23 cellular contexts compared by ENCODE assay signal in the genomic region with DNA sequence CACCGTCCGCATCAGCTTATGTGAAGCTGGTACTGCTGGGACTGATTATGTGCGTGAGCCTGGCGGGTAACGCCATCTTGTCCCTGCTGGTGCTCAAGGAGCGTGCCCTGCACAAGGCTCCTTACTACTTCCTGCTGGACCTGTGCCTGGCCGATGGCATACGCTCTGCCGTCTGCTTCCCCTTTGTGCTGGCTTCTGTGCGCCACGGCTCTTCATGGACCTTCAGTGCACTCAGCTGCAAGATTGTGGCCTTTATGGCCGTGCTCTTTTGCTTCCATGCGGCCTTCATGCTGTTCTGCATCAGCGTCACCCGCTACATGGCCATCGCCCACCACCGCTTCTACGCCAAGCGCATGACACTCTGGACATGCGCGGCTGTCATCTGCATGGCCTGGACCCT. TPM values are rescaled to one million over a fixed set of nuclear protein-coding genes. Genes with fewer than 3 reads are reported as not detected.
"Had no signal": no experiment of that assay in that cellular context is flagged by ENCODE, and none has a peak within 500 bp of the region (broad histone marks: within the 10 kb centered on the region; RNA-seq: fewer than 3 reads in every experiment).

No MANE protein-coding gene starts in this region.

- H2AFZ ChIP-seq: hepatocyte had no signal

- H3K9me3 ChIP-seq: esophagus muscularis mucosa, gastroesophageal sphincter, heart left ventricle, left lung, lower lobe of right lung had no signal

- H3K4me2 ChIP-seq: hepatocyte had no signal

- H3K27me3 ChIP-seq: esophagus muscularis mucosa, foreskin keratinocyte, gastroesophageal sphincter, hepatocyte, left lung had no signal

- H3K36me3 ChIP-seq: esophagus muscularis mucosa, gastroesophageal sphincter, heart left ventricle, left lung, lower lobe of right lung had no signal

- ATAC-seq: foreskin keratinocyte; gastroesophageal sphincter; heart left ventricle; left cardiac atrium; left lung; left ventricle myocardium superior; lower lobe of right lung; naive thymus-derived CD4-positive, alpha-beta T cell had no signal

- H3K4me3 ChIP-seq: coronary artery, dorsolateral prefrontal cortex, esophagus muscularis mucosa, gastroesophageal sphincter, heart left ventricle, hepatocyte, left lung, lower lobe of right lung had no signal

- H3K27ac ChIP-seq: coronary artery, esophagus muscularis mucosa, foreskin keratinocyte, gastroesophageal sphincter, heart left ventricle, hepatocyte, left lung, lower lobe of right lung had no signal

- H3K27me3 Mint-ChIP-seq: naive thymus-derived CD4-positive, alpha-beta T cell had no signal

- H3K79me2 ChIP-seq: hepatocyte had no signal

- H3K4me1 ChIP-seq: foreskin keratinocyte, left lung, lower lobe of right lung had no signal

- H3K36me3 Mint-ChIP-seq: naive thymus-derived CD4-positive, alpha-beta T cell had no signal

- FAIRE-seq: colon, endothelial cell of umbilical vein, frontal cortex, islet of Langerhans, keratinocyte had no signal

- DNase-seq: dermis blood vessel endothelial cell; dorsolateral prefrontal cortex; effector CD4-positive, alpha-beta T cell; effector memory CD4-positive, alpha-beta T cell; foreskin keratinocyte; heart left ventricle; hypothalamus; left cardiac atrium; left lung; left ventricle myocardium superior; lower lobe of right lung; mesendoderm; midbrain; naive thymus-derived CD4-positive, alpha-beta T cell had no signal

- H3K4me3 Mint-ChIP-seq: naive thymus-derived CD4-positive, alpha-beta T cell had no signal

RNA-seq across cellular contexts. Expression of gene GPR173, which starts 28.1 kb away (rescaled TPM):
- polyA plus RNA-seq: naive thymus-derived CD4-positive, alpha-beta T cell had no signal
